Comparison of ENCODE assay signal across 8 cellular contexts in the genomic region with DNA sequence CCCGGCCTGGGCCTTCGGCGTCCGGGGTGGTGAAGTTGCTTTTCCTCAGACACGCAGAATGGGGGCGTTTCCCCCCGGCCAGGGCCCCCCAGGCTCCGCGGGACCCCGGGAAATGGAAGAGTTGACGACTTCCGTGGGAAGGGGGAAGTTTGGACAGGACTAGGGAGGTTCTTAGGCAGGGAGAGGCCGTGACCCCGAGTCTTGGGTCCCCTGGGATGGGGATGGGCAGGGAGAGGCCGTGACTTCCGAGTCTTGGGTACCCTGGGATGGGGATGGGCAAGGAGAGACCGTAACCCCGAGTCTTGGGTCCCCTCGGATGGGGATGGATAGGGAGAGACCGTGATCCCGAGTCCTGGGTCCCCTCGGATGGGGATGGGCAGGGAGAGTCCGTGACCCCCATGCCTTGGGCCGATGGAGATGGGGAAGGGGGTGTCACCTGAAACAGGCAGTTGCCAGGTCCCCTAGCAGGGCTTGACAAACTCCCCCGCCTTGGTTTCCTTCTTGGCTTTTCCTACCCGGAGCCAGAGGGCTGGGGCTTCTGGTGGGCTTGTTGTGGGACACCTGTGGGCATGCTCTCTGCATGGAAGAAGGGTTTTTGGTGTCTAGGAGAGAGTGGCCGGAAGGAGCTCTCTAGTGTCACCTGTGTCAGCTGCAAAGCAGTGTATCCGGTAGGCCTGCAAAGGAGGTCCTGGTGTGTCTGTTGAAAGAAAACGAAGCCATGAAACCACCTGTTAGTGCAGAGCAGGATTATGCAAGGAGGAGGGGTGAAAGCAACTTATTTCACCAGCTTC. TPM values are rescaled to one million over a fixed set of nuclear protein-coding genes. Genes with fewer than 3 reads are reported as not detected.
A peak's percentile ranks its signal among the peaks of the same experiment; 100 is the strongest.
DNase-seq lines count a peak whose midpoint lies in the region; ATAC-seq and TF ChIP-seq lines count a peak whose summit lies in the region.

No MANE protein-coding gene starts in this region.

- in situ Hi-C loops in G401 (cut with HindIII; ENCODE audit: low sequenced_read_pairs) = no loop called here
- in situ Hi-C loops in brain microvascular endothelial cell (cut with HindIII; ENCODE audit: low pct_ligation_motif_present, low sequenced_read_pairs) = no loop called here

- H3K27me3 ChIP-seq in brain microvascular endothelial cell (replicated peaks) = no peaks in the 10 kb centered on the region

- ATAC-seq in GM21526 (IDR thresholded peaks at IDR 0.05; ENCODE audit: low FRiP score, unreplicated experiment) = peak; percentile 81

- peak overlapping the region; percentile 83 for H3K4me3 ChIP-seq in brain microvascular endothelial cell (ENCODE audit: low read depth, low read length)

- DNase-seq in G401 (ENCODE audit: low spot score) = peak; percentile 68
- DNase-seq in HuH-7.5 (ENCODE audit: low spot score) = peak; percentile 74
- peak; percentile 24 to 92 (median 60) for DNase-seq in T-helper 2 cell
- DNase-seq in brain microvascular endothelial cell = no peak
- DNase-seq in left kidney (ENCODE audit: low read depth, low spot score) = peak; percentile 89
- DNase-seq in stimulated activated CD4-positive, alpha-beta T cell treated with anti-CD3 and anti-CD28 coated beads, TNF-alpha, amount 100 ng/mL, for 1 hour (ENCODE audit: low read depth in 3 of 3, low spot score in 1 of 3) = peak; percentile 28 to 31 (median 29)
- DNase-seq in KG1 (lab: John Stamatoyannopoulos, UW) = no peak

- peak overlapping the region; percentile 87 for H3K27ac ChIP-seq in brain microvascular endothelial cell

- H3K36me3 ChIP-seq in brain microvascular endothelial cell (replicated peaks) = peaks cover 29% of the 10 kb centered on the region

- TF ChIP-seq CTCF in brain microvascular endothelial cell (IDR thresholded peaks at IDR 0.05; ENCODE audit: low read depth, low read length, missing control alignments) = peak; percentile 42

RNA-seq across cellular contexts. Expression of a gene that starts 1.1 kb away (rescaled TPM):
- total RNA-seq in G401 (2014; rRNA removed; shearing (Covaris generic)) = 12.2 and 17.3 TPM in 2 replicates

RNA-seq across cellular contexts. Expression of a gene that starts 9.6 kb away (rescaled TPM):
- total RNA-seq in G401 (2014; rRNA removed; shearing (Covaris generic)) = 3.9 and 18.1 TPM in 2 replicates

Comparison
In these comparisons a context has a peak if more than half of its experiments do, and no peak if none do; other contexts are left out.
1. DNase-seq: peak in G401 (single experiment), HuH-7.5 (single experiment), T-helper 2 cell (5 of 5), left kidney (single experiment) and stimulated activated CD4-positive, alpha-beta T cell treated with anti-CD3 and anti-CD28 coated beads, TNF-alpha, amount 100 ng/mL, for 1 hour (3 of 3); none in brain microvascular endothelial cell (single experiment) and KG1 (single experiment).